In the genomic region with DNA sequence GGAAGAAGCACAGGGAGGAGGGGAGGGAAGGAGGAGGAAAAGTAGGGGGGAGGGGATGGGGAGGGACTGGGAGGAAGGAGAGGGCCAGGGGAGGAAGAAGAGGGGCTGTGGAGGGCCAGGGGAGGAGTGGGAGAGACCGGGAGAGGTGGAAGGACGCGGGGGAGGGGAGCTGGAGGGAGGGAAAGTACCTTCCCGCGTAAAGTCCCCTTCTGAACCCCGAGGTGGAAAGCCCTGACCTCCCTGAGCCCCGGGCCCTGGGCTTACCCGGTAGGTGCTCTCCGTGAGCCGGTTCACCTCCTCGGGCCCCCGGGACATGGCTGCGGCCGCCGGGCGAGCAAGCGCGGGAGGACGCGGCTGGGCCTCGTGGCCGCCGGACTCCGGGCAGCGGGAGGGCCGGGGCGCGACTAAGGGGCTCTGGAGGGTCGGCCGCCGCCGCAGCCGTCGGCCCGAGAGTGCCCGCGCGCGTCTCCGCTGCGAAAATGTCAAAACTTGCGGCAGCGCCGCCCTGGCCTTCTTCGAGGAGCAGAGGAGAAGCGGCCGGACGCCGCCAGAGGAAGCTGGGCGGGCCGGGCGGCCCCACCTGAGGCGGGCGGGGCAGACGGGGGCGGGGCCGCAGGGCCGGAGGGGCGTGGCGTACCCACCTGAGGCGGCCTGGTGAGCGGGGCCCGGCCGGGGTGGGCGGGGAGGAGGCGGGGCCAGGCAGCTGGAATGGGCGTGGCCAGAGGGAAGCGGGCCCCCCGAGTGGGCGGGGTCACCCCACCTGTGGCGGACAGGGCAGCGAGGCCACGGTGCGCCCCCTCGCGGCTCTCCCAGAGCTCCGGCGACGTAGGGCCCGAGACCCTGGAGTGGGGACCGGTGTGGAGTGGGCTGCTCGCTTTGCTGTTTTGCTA, we compare ENCODE assay signal across 1 cellular context.
TF ChIP-seq lines count a peak whose summit lies in the region.

A gene with protein sequence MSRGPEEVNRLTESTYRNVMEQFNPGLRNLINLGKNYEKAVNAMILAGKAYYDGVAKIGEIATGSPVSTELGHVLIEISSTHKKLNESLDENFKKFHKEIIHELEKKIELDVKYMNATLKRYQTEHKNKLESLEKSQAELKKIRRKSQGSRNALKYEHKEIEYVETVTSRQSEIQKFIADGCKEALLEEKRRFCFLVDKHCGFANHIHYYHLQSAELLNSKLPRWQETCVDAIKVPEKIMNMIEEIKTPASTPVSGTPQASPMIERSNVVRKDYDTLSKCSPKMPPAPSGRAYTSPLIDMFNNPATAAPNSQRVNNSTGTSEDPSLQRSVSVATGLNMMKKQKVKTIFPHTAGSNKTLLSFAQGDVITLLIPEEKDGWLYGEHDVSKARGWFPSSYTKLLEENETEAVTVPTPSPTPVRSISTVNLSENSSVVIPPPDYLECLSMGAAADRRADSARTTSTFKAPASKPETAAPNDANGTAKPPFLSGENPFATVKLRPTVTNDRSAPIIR (minus strand): TSS at position 553 of the 890 bp plus-strand sequence. CDS start 238 bp downstream, at position 315.

TF ChIP-seq in HEK293, 187 proteins besides CTCF, POLR2A, EP300 and RAD21 (continued from another document and continues in another):
- TF ChIP-seq, protein P1, sequence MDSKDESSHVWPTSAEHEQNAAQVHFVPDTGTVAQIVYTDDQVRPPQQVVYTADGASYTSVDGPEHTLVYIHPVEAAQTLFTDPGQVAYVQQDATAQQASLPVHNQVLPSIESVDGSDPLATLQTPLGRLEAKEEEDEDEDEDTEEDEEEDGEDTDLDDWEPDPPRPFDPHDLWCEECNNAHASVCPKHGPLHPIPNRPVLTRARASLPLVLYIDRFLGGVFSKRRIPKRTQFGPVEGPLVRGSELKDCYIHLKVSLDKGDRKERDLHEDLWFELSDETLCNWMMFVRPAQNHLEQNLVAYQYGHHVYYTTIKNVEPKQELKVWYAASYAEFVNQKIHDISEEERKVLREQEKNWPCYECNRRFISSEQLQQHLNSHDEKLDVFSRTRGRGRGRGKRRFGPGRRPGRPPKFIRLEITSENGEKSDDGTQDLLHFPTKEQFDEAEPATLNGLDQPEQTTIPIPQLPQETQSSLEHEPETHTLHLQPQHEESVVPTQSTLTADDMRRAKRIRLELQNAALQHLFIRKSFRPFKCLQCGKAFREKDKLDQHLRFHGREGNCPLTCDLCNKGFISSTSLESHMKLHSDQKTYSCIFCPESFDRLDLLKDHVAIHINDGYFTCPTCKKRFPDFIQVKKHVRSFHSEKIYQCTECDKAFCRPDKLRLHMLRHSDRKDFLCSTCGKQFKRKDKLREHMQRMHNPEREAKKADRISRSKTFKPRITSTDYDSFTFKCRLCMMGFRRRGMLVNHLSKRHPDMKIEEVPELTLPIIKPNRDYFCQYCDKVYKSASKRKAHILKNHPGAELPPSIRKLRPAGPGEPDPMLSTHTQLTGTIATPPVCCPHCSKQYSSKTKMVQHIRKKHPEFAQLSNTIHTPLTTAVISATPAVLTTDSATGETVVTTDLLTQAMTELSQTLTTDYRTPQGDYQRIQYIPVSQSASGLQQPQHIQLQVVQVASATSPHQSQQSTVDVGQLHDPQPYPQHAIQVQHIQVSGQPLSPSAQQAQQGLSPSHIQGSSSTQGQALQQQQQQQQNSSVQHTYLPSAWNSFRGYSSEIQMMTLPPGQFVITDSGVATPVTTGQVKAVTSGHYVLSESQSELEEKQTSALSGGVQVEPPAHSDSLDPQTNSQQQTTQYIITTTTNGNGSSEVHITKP (tag by site-specific recombination; IDR thresholded peaks at IDR 0.05), result peak; percentile 87
- TF ChIP-seq ZSCAN30 (tag by site-specific recombination; IDR thresholded peaks at IDR 0.05), result peak; percentile 87
- peak; percentile 48; the same call in 1 of the 2 replicates for TF ChIP-seq ZNF596 (tag by site-specific recombination; IDR thresholded peaks at IDR 0.05)
- TF ChIP-seq ZNF366 (tag by site-specific recombination; conservative IDR thresholded peaks at IDR 0.05), result peak; percentile 79
- TF ChIP-seq ZFHX2 (tag by site-specific recombination; conservative IDR thresholded peaks at IDR 0.05), result peak; percentile 31
- TF ChIP-seq, protein P2, sequence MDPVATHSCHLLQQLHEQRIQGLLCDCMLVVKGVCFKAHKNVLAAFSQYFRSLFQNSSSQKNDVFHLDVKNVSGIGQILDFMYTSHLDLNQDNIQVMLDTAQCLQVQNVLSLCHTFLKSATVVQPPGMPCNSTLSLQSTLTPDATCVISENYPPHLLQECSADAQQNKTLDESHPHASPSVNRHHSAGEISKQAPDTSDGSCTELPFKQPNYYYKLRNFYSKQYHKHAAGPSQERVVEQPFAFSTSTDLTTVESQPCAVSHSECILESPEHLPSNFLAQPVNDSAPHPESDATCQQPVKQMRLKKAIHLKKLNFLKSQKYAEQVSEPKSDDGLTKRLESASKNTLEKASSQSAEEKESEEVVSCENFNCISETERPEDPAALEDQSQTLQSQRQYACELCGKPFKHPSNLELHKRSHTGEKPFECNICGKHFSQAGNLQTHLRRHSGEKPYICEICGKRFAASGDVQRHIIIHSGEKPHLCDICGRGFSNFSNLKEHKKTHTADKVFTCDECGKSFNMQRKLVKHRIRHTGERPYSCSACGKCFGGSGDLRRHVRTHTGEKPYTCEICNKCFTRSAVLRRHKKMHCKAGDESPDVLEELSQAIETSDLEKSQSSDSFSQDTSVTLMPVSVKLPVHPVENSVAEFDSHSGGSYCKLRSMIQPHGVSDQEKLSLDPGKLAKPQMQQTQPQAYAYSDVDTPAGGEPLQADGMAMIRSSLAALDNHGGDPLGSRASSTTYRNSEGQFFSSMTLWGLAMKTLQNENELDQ (tag by site-specific recombination; IDR thresholded peaks at IDR 0.05; ENCODE audit: low read depth), result no peak
- TF ChIP-seq ZNF610 (tag by site-specific recombination; IDR thresholded peaks at IDR 0.05; ENCODE audit: borderline replicate concordance), result no peak
- TF ChIP-seq, protein P3, sequence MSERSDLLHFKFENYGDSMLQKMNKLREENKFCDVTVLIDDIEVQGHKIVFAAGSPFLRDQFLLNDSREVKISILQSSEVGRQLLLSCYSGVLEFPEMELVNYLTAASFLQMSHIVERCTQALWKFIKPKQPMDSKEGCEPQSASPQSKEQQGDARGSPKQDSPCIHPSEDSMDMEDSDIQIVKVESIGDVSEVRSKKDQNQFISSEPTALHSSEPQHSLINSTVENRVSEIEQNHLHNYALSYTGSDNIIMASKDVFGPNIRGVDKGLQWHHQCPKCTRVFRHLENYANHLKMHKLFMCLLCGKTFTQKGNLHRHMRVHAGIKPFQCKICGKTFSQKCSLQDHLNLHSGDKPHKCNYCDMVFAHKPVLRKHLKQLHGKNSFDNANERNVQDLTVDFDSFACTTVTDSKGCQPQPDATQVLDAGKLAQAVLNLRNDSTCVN (tag by site-specific recombination; optimal IDR thresholded peaks at IDR 0.05), result peak; percentile 59
- TF ChIP-seq ZNF76 (tag by site-specific recombination; IDR thresholded peaks at IDR 0.05; ENCODE audit: borderline replicate concordance, low read depth), result 0 out of 2 replicates have a peak, but pooled peaks have one; percentile 37
- TF ChIP-seq ZNF2 (tag by site-specific recombination; IDR thresholded peaks at IDR 0.05), result peak; percentile 38; the same call in 1 of the 2 replicates
- TF ChIP-seq, protein P4, sequence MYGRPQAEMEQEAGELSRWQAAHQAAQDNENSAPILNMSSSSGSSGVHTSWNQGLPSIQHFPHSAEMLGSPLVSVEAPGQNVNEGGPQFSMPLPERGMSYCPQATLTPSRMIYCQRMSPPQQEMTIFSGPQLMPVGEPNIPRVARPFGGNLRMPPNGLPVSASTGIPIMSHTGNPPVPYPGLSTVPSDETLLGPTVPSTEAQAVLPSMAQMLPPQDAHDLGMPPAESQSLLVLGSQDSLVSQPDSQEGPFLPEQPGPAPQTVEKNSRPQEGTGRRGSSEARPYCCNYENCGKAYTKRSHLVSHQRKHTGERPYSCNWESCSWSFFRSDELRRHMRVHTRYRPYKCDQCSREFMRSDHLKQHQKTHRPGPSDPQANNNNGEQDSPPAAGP (tag by site-specific recombination; IDR thresholded peaks at IDR 0.05), result peak; percentile 56; the same call in 1 of the 2 replicates
- TF ChIP-seq ZNF324 (tag by site-specific recombination; IDR thresholded peaks at IDR 0.05), result no peak; the same call in 1 of the 2 replicates
- TF ChIP-seq WT1 (tag by site-specific recombination; IDR thresholded peaks at IDR 0.05), result peak; percentile 91
- TF ChIP-seq ZEB2 (tag by site-specific recombination; IDR thresholded peaks at IDR 0.05), result peak; percentile 54
- TF ChIP-seq ZNF677 (tag by site-specific recombination; IDR thresholded peaks at IDR 0.05), result 0 out of 2 replicates have a peak, but pooled peaks have one; percentile 24
- TF ChIP-seq, protein P5, sequence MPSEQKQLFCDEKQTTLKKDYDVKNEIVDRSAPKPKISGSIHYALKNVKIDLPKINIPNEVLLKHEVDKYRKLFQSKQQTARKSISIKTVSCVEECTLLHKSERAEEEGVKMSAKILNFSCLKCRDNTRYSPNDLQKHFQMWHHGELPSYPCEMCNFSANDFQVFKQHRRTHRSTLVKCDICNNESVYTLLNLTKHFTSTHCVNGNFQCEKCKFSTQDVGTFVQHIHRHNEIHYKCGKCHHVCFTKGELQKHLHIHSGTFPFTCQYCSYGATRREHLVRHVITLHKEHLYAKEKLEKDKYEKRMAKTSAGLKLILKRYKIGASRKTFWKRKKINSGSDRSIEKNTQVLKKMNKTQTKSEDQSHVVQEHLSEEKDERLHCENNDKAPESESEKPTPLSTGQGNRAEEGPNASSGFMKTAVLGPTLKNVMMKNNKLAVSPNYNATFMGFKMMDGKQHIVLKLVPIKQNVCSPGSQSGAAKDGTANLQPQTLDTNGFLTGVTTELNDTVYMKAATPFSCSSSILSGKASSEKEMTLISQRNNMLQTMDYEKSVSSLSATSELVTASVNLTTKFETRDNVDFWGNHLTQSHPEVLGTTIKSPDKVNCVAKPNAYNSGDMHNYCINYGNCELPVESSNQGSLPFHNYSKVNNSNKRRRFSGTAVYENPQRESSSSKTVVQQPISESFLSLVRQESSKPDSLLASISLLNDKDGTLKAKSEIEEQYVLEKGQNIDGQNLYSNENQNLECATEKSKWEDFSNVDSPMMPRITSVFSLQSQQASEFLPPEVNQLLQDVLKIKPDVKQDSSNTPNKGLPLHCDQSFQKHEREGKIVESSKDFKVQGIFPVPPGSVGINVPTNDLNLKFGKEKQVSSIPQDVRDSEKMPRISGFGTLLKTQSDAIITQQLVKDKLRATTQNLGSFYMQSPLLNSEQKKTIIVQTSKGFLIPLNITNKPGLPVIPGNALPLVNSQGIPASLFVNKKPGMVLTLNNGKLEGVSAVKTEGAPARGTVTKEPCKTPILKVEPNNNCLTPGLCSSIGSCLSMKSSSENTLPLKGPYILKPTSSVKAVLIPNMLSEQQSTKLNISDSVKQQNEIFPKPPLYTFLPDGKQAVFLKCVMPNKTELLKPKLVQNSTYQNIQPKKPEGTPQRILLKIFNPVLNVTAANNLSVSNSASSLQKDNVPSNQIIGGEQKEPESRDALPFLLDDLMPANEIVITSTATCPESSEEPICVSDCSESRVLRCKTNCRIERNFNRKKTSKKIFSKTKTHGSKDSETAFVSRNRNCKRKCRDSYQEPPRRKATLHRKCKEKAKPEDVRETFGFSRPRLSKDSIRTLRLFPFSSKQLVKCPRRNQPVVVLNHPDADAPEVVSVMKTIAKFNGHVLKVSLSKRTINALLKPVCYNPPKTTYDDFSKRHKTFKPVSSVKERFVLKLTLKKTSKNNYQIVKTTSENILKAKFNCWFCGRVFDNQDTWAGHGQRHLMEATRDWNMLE (tag by site-specific recombination; conservative IDR thresholded peaks at IDR 0.05; ENCODE audit: low read depth), result no peak
- peak; percentile 70 for TF ChIP-seq KLF8 (tag by site-specific recombination; IDR thresholded peaks at IDR 0.05)
- TF ChIP-seq GLIS1 (tag by site-specific recombination; IDR thresholded peaks at IDR 0.05), result peak; percentile 31; the same call in 1 of the 2 replicates
- peak; percentile 52; the same call in 1 of the 2 replicates for TF ChIP-seq ZNF394 (tag by site-specific recombination; IDR thresholded peaks at IDR 0.05; ENCODE audit: borderline replicate concordance)
- TF ChIP-seq ZNF561 (tag by site-specific recombination; IDR thresholded peaks at IDR 0.05; ENCODE audit: borderline replicate concordance), result peak; percentile 77; the same call in 1 of the 2 replicates
- TF ChIP-seq ZIC2 (tag by site-specific recombination; IDR thresholded peaks at IDR 0.05), result peak; percentile 48
- TF ChIP-seq SALL2 (tag by site-specific recombination; IDR thresholded peaks at IDR 0.05; ENCODE audit: borderline replicate concordance), result no peak
- TF ChIP-seq, protein P6, sequence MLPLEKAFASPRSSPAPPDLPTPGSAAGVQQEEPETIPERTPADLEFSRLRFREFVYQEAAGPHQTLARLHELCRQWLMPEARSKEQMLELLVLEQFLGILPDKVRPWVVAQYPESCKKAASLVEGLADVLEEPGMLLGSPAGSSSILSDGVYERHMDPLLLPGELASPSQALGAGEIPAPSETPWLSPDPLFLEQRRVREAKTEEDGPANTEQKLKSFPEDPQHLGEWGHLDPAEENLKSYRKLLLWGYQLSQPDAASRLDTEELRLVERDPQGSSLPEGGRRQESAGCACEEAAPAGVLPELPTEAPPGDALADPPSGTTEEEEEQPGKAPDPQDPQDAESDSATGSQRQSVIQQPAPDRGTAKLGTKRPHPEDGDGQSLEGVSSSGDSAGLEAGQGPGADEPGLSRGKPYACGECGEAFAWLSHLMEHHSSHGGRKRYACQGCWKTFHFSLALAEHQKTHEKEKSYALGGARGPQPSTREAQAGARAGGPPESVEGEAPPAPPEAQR (tag by site-specific recombination; IDR thresholded peaks at IDR 0.05), result no peak
- TF ChIP-seq ZNF843 (tag by site-specific recombination; IDR thresholded peaks at IDR 0.05), result no peak
- peak; percentile 34 for TF ChIP-seq ZNF654 (tag by site-specific recombination; IDR thresholded peaks at IDR 0.05; ENCODE audit: low read depth)
- no peak for TF ChIP-seq KLF7 (tag by site-specific recombination; IDR thresholded peaks at IDR 0.05; ENCODE audit: borderline replicate concordance)
- TF ChIP-seq, protein P7, sequence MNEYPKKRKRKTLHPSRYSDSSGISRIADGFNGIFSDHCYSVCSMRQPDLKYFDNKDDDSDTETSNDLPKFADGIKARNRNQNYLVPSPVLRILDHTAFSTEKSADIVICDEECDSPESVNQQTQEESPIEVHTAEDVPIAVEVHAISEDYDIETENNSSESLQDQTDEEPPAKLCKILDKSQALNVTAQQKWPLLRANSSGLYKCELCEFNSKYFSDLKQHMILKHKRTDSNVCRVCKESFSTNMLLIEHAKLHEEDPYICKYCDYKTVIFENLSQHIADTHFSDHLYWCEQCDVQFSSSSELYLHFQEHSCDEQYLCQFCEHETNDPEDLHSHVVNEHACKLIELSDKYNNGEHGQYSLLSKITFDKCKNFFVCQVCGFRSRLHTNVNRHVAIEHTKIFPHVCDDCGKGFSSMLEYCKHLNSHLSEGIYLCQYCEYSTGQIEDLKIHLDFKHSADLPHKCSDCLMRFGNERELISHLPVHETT (tag by site-specific recombination; IDR thresholded peaks at IDR 0.05), result 0 out of 2 replicates have a peak, but pooled peaks have one; percentile 27
- TF ChIP-seq ZBTB7A (tag by site-specific recombination; IDR thresholded peaks at IDR 0.05; ENCODE audit: low read depth), result peak; percentile 79; the same call in 1 of the 2 replicates
- TF ChIP-seq ZXDB (tag by site-specific recombination; IDR thresholded peaks at IDR 0.05), result peak; percentile 63
- peak; percentile 18 for TF ChIP-seq ZBTB48 (tag by site-specific recombination; IDR thresholded peaks at IDR 0.05)
- no peak for TF ChIP-seq ZNF433 (tag by site-specific recombination; IDR thresholded peaks at IDR 0.05; ENCODE audit: low read depth)
- TF ChIP-seq KLF9 (tag by site-specific recombination; IDR thresholded peaks at IDR 0.05; ENCODE audit: low read depth), result peak; percentile 96
- TF ChIP-seq ZFP69B (tag by site-specific recombination; IDR thresholded peaks at IDR 0.05), result peak; percentile 29; the same call in 1 of the 2 replicates
- TF ChIP-seq GLIS2 (tag by site-specific recombination; IDR thresholded peaks at IDR 0.05), result peak; percentile 93
- TF ChIP-seq ZNF24 (tag by site-specific recombination; IDR thresholded peaks at IDR 0.05), result peak; percentile 48; the same call in 1 of the 2 replicates
- TF ChIP-seq SCRT1 (tag by site-specific recombination; IDR thresholded peaks at IDR 0.05; ENCODE audit: borderline replicate concordance), result peak; percentile 93
- TF ChIP-seq PRDM1 (tag by site-specific recombination; IDR thresholded peaks at IDR 0.05), result peak; percentile 57
